In the genomic region with DNA sequence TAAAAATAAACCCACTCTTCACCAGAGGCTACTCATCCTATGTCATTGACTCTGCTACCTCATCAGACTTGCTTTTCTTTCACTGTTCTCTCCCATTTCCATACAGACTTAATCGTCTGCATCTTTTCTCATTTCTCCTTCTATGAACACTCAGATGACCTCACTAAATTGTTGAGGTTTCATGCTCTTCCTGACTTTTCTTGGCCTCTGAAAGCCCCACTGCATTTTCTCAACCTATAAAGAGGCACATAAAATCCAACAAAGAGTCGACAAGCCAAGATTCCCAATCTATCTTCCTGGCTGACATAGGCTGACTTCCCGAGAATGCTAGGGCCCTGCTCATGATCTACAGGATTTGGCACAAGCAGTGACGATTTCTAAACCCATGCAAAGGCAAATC, we compare ENCODE assay signal across 20 cellular contexts.
DNase-seq lines count a peak whose midpoint lies in the region; ATAC-seq and TF ChIP-seq lines count a peak whose summit lies in the region.
"Had no signal": no experiment of that assay in that cellular context is flagged by ENCODE, and none has a peak within 500 bp of the region (broad histone marks: within the 10 kb centered on the region; RNA-seq: fewer than 3 reads in every experiment).

No MANE protein-coding gene starts in this region.

- in situ Hi-C loops in astrocyte of the spinal cord (cut with HindIII; ENCODE audit: low sequenced_read_pairs) = no loop called here

- no peak overlapping the region for H3K4me2 ChIP-seq in mesenchymal stem cell (ENCODE audit: low read length, poor library complexity, severe bottlenecking)

- H3K14ac ChIP-seq in mesenchymal stem cell (ENCODE audit: low read length in 2 of 2) = no peak overlapping the region

- no peak overlapping the region for H4K91ac ChIP-seq in mesenchymal stem cell (ENCODE audit: low read length)

- TF ChIP-seq CTCF in AG04449 (IDR thresholded peaks at IDR 0.05; ENCODE audit: insufficient read depth, low read length, missing control alignments) = no peak
- no peak for TF ChIP-seq CTCF in astrocyte of the spinal cord (IDR thresholded peaks at IDR 0.05; ENCODE audit: low read depth, low read length)

- no peaks in the 10 kb centered on the region for H3K27me3 ChIP-seq in mesenchymal stem cell (ENCODE audit: control insufficient read depth in 1 of 2, insufficient read depth in 1 of 2, low read length in 2 of 2)
- H3K27me3 ChIP-seq: tibial nerve had no signal

- H2BK15ac ChIP-seq in mesenchymal stem cell (ENCODE audit: low read depth, poor library complexity, severe bottlenecking) = no peak overlapping the region

- H3K4me1 ChIP-seq in mesenchymal stem cell (ENCODE audit: control insufficient read depth, insufficient read depth, low read depth, low read length) = peaks cover 1% of the 10 kb centered on the region
- H3K4me1 ChIP-seq: tibial nerve had no signal

- H3K79me1 ChIP-seq in mesenchymal stem cell (replicated peaks; ENCODE audit: low read length, poor library complexity, severe bottlenecking) = no peaks in the 10 kb centered on the region

- no peak overlapping the region for H2AK5ac ChIP-seq in mesenchymal stem cell (ENCODE audit: low read length, severe bottlenecking)

- WGBS in mesenchymal stem cell = 50% methylated on average over 3 of the region's 4 CpGs

- no peak overlapping the region for H2BK12ac ChIP-seq in mesenchymal stem cell (ENCODE audit: low read length in 2 of 2)

- H3K4me3 ChIP-seq in AG04449 (ENCODE audit: low read depth, low read length) (no peak overlapping the region), astrocyte of the spinal cord (ENCODE audit: low read depth, low read length) (no peak overlapping the region), mesenchymal stem cell (ENCODE audit: insufficient read depth in 1 of 2, low read depth in 1 of 2, low read length in 2 of 2) (no peak overlapping the region)
- H3K4me3 ChIP-seq: coronary artery, lung, tibial nerve had no signal

- no peak overlapping the region for H2AFZ ChIP-seq in mesenchymal stem cell (ENCODE audit: low read depth, low read length)

- POLR2A ChIA-PET in AG04449 (lab: Yijun Ruan, JAX) = no interaction called here

- no peaks in the 10 kb centered on the region for H3K9me3 ChIP-seq in mesenchymal stem cell (ENCODE audit: control insufficient read depth, low read length)
- H3K9me3 ChIP-seq: tibial nerve had no signal

- DNase-seq in AG04449 (ENCODE audit: low read depth, low spot score) (peak; percentile 65), HT1080 (ENCODE audit: low read depth) (peak; percentile 5), astrocyte of the spinal cord (ENCODE audit: low read depth, low spot score) (peak; percentile 91), mesenchymal stem cell (peak; percentile 62), NCI-H748 treated with DMSO at 0.1 percent for 48 hours (lab: John Stamatoyannopoulos, UW) (no peak)
- DNase-seq: activated CD4-positive, alpha-beta T cell treated with anti-CD3 and anti-CD28 coated beads for 4 hours; activated gamma-delta T cell treated with Interleukin-2 at 50 U/mL for 16 hours; aorta; naive thymus-derived CD4-positive, alpha-beta T cell; NCI-H1048; NCI-H69; PC-3; stimulated activated CD4-positive, alpha-beta T cell treated with anti-CD3 and anti-CD28 coated beads, Interleukin-12 subunit alpha, Interleukin-12 subunit beta, amount 100 ng/mL, for 4 hours; stimulated activated naive B cell treated with anti-CD40 and anti-IgM and Interleukin-4, amounts not matched to agents 10 μg/mL and 1 μg/mL and 100 μg/mL, for 72 hours had no signal

- no peak overlapping the region for H3K23ac ChIP-seq in mesenchymal stem cell (ENCODE audit: low read length in 2 of 2)

- no peak overlapping the region for H4K8ac ChIP-seq in mesenchymal stem cell (ENCODE audit: low read length)

- no peak overlapping the region for H2BK5ac ChIP-seq in mesenchymal stem cell (ENCODE audit: low read depth, low read length, poor library complexity, severe bottlenecking)

- no peak overlapping the region for H3K4ac ChIP-seq in mesenchymal stem cell (ENCODE audit: low read depth in 1 of 2, low read length in 2 of 2)

- ATAC-seq in HG02870 (IDR thresholded peaks at IDR 0.05; ENCODE audit: unreplicated experiment) (no peak), esophagus mucosa (no peak), HG03432 (IDR thresholded peaks at IDR 0.05; ENCODE audit: unreplicated experiment) (no peak)
- ATAC-seq: naive thymus-derived CD4-positive, alpha-beta T cell; PC-3; stimulated activated naive B cell treated with anti-CD40 and anti-IgM and Interleukin-4, amounts not matched to agents 10 μg/mL and 1 μg/mL and 100 μg/mL, for 72 hours had no signal

- no peak overlapping the region for H3K9ac ChIP-seq in mesenchymal stem cell (ENCODE audit: low read length)

- no peak overlapping the region for H3K27ac ChIP-seq in mesenchymal stem cell (ENCODE audit: low read length, poor library complexity, severe bottlenecking)
- H3K27ac ChIP-seq: coronary artery, tibial nerve had no signal

- no peak overlapping the region for H2BK120ac ChIP-seq in mesenchymal stem cell (ENCODE audit: low read depth, low read length)

- CTCF ChIA-PET in AG04449 (lab: Yijun Ruan, JAX) = no interaction called here

- H3K36me3 ChIP-seq in mesenchymal stem cell (ENCODE audit: control insufficient read depth in 1 of 2, insufficient read depth in 2 of 2, low read depth in 1 of 2, low read length in 2 of 2) = no peaks in the 10 kb centered on the region
- H3K36me3 ChIP-seq: tibial nerve had no signal

- no peak overlapping the region for H3K18ac ChIP-seq in mesenchymal stem cell (ENCODE audit: low read depth in 1 of 2, low read length in 2 of 2)
